8 cellular contexts compared by ENCODE assay signal in the genomic region with DNA sequence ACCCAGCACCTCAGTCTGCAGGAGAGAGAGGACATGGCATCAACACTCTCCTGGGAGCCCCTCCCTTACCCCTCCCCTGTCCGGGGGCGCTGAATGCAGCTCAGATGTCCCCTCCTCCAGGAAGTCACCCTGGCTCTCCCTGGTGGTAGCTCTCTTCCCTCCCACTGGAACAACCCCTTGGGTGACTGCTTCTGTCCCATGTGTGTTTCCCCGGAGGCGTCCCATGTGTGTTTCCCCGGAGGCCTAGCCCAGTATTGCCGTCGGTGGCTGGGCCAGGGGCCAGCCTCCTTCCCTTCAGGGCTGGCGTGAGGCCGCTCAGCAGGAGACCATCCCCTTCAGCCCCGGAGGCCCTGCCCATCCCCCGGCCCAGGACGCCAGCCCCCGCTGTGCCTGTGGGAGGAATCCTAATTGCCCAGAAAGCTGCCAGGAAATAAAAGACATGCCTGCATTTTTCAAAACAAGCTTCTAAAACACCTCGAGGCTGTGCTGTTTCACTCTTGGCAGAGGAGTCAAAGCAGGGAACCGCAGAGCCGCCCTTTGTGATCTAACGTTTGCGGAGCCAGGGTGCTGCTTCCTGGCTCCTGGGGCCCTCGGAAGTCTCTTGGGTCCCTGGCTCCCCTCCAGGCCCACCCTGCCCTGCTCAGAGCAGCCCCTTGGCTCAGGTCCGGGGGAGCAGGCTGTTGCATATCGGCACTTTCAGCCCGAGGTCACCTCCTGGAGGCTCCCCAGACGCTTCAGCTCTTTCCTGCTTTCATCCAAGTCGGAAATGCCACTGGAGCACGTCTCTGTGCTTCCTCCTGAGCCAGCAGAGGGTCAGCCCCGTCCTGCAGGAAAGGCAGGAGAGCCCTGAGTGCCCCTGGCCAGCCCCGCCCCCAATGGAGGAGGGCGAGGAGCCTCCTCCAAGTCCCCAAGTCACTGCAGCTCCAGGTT. TPM values are rescaled to one million over a fixed set of nuclear protein-coding genes. Genes with fewer than 3 reads are reported as not detected.
DNase-seq lines count a peak whose midpoint lies in the region; ATAC-seq, FAIRE-seq and TF ChIP-seq lines count a peak whose summit lies in the region.

No MANE protein-coding gene starts in this region.

- TF ChIP-seq POLR2A in A549 (IDR thresholded peaks at IDR 0.05; ENCODE audit: low read length) (no peak), esophagus muscularis mucosa (IDR thresholded peaks at IDR 0.05; ENCODE audit: low read depth) (no peak), thyroid gland (IDR thresholded peaks at IDR 0.05) (no peak)

- DNase-seq in A549 (ENCODE audit: low read depth in 1 of 2, low spot score in 1 of 2) (no peak), activated T-cell treated with anti-CD3 and anti-CD28 coated beads for 24 hours (ENCODE audit: low read depth) (peak; percentile 33), esophagus muscularis mucosa (ENCODE audit: extremely low spot score) (peak; percentile 91), mucosa of gallbladder (ENCODE audit: low spot score) (peak; percentile 46), thyroid gland (peak; percentile 81 to 87), HuH-7.5 (ENCODE audit: low spot score) (no peak)

- no peak overlapping the region for H3K4me2 ChIP-seq in A549

- H3K36me3 ChIP-seq in HEK293 (ENCODE audit: control insufficient read depth in 2 of 2, insufficient read depth in 1 of 2, low read length in 2 of 2) (no peaks in the 10 kb centered on the region), esophagus muscularis mucosa (peaks cover 0 to 3% (median 0%) of the 10 kb centered on the region in 4 donors), thyroid gland (peaks cover 0 to 2% of the 10 kb centered on the region in 2 donors)

- no peak for FAIRE-seq in A549 (lab: Jason Lieb, UNC)

- ATAC-seq in A549 (peak in 1 of 2 experiments; percentile 54; a peak in 3 of 6 replicates), HG02588 (IDR thresholded peaks at IDR 0.05; ENCODE audit: unreplicated experiment) (no peak)

- H3K9me3 ChIP-seq in A549, result peaks cover 9% of the 10 kb centered on the region; the same call in 2 of the 3 replicates
- no peaks in the 10 kb centered on the region for H3K9me3 ChIP-seq in HEK293 (ENCODE audit: control insufficient read depth, insufficient read depth, low read depth, low read length)
- peaks cover 0 to 10% (median 10%) of the 10 kb centered on the region in 4 donors for H3K9me3 ChIP-seq in esophagus muscularis mucosa
- H3K9me3 ChIP-seq in thyroid gland, result no peaks in the 10 kb centered on the region

- CTCF ChIA-PET in A549 (lab: Yijun Ruan, JAX), result interaction anchor here (0.7 to 0.9 kb wide), 2 partner anchors 27 to 68 kb away, joined by 3 read pairs; no protein-coding TSS in a partner anchor
- CTCF ChIA-PET in HEK293 (lab: Yijun Ruan, JAX), result interaction anchor here (0.6 to 1.3 kb wide), 7 partner anchors 10 to 923 kb away, joined by 3 to 6 read pairs (median 3); no protein-coding TSS in a partner anchor

- TF ChIP-seq RAD21 in A549 (conservative IDR thresholded peaks at IDR 0.05 in 1 of 2, IDR thresholded peaks at IDR 0.05 in 1 of 2), result no peak

- H3K4me1 ChIP-seq in A549 (no peaks in the 10 kb centered on the region), HEK293 (ENCODE audit: control insufficient read depth, insufficient read depth, low read length) (peaks cover 11% of the 10 kb centered on the region), esophagus muscularis mucosa (peaks cover 14 to 25% (median 19%) of the 10 kb centered on the region in 4 donors), thyroid gland (peaks cover 46 to 47% of the 10 kb centered on the region in 2 donors)

- H3K27me3 ChIP-seq in esophagus muscularis mucosa (no peaks in the 10 kb centered on the region), thyroid gland (no peaks in the 10 kb centered on the region)

- no peak overlapping the region for H3K4me3 ChIP-seq in A549
- peak overlapping the region; percentile 30 for H3K4me3 ChIP-seq in HEK293 (ENCODE audit: low read depth, low read length)
- H3K4me3 ChIP-seq in esophagus muscularis mucosa, result peak overlapping the region; percentile 41 to 52 (median 46)
- no peak overlapping the region for H3K4me3 ChIP-seq in thyroid gland (replicated peaks in 1 of 3)

- POLR2A ChIA-PET in A549 (lab: Yijun Ruan, JAX), result no interaction called here
- POLR2A ChIA-PET in HEK293 (lab: Yijun Ruan, JAX), result interaction anchor here (0.6 to 1.6 kb wide), 5 partner anchors 11 to 692 kb away, joined by 3 to 6 read pairs (median 5); a partner anchor contains a TSS

- intact Hi-C loops in esophagus muscularis mucosa (cut with DNase I), result no loop called here
- intact Hi-C loops in thyroid gland (cut with DNase I), result no loop called here

- H3K27ac ChIP-seq in A549 (no peak overlapping the region), HEK293 (ENCODE audit: extremely low read depth, low read depth, low read length) (peak overlapping the region; percentile 58), esophagus muscularis mucosa (replicated peaks in 1 of 4) (peak overlapping the region; percentile 62 to 71 (median 66)), thyroid gland (peak overlapping the region; percentile 87 to 91 (median 90))

- WGBS in A549 (ENCODE audit: missing lambda C conversion rate), result 54% methylated on average over 15 of the region's 28 CpGs
- 9% methylated on average over 18 of the region's 28 CpGs for WGBS in esophagus muscularis mucosa
- 3% methylated on average over 19 to 20 of the region's 28 CpGs for WGBS in thyroid gland, 2 donors

- no peak for TF ChIP-seq CTCF in A549 (IDR thresholded peaks at IDR 0.05)
- no peak for TF ChIP-seq CTCF in HEK293 (tag by site-specific recombination; IDR thresholded peaks at IDR 0.05)
- TF ChIP-seq CTCF in esophagus muscularis mucosa (IDR thresholded peaks at IDR 0.05), result no peak
- peak in 1 of 6 experiments; percentile 29 for TF ChIP-seq CTCF in thyroid gland (IDR thresholded peaks at IDR 0.05)

- TF ChIP-seq EP300 in A549 (IDR thresholded peaks at IDR 0.05), result no peak
- no peak for TF ChIP-seq EP300 in esophagus muscularis mucosa (IDR thresholded peaks at IDR 0.05)

TF ChIP-seq in A549, 52 proteins besides CTCF, POLR2A, EP300 and RAD21:
- TF ChIP-seq ZFP36 (IDR thresholded peaks at IDR 0.05; ENCODE audit: borderline replicate concordance, partially characterized antibody) (peak; percentile 33), SMC3 (IDR thresholded peaks at IDR 0.05) (no peak)

TF ChIP-seq in HEK293, 187 proteins besides CTCF, POLR2A, EP300 and RAD21 (continues in another document):
- TF ChIP-seq, protein P1, sequence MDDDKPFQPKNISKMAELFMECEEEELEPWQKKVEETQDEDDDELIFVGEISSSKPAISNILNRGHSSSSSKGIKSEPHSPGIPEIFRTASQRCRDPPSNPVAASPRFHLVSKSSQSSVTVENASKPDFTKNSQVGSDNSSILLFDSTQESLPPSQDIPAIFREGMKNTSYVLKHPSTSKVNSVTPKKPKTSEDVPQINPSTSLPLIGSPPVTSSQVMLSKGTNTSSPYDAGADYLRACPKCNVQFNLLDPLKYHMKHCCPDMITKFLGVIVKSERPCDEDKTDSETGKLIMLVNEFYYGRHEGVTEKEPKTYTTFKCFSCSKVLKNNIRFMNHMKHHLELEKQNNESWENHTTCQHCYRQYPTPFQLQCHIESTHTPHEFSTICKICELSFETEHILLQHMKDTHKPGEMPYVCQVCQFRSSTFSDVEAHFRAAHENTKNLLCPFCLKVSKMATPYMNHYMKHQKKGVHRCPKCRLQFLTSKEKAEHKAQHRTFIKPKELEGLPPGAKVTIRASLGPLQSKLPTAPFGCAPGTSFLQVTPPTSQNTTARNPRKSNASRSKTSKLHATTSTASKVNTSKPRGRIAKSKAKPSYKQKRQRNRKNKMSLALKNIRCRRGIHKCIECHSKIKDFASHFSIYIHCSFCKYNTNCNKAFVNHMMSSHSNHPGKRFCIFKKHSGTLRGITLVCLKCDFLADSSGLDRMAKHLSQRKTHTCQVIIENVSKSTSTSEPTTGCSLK (tag by site-specific recombination; IDR thresholded peaks at IDR 0.05), result no peak
- TF ChIP-seq SETDB1 (IDR thresholded peaks at IDR 0.05; ENCODE audit: insufficient read length, low read length) (no peak), ZNF707 (tag by site-specific recombination; IDR thresholded peaks at IDR 0.05) (no peak), ZNF174 (tag by site-specific recombination; IDR thresholded peaks at IDR 0.05) (no peak), GLIS1 (tag by site-specific recombination; IDR thresholded peaks at IDR 0.05) (peak; percentile 97), SP2 (tag by site-specific recombination; IDR thresholded peaks at IDR 0.05) (peak; percentile 45), ZNF660 (tag by site-specific recombination; IDR thresholded peaks at IDR 0.05) (no peak), ZNF768 (tag by site-specific recombination; IDR thresholded peaks at IDR 0.05) (no peak), ZNF843 (tag by site-specific recombination; IDR thresholded peaks at IDR 0.05) (0 out of 2 replicates have a peak, but pooled peaks have one; percentile 45), ZFP37 (tag by site-specific recombination; IDR thresholded peaks at IDR 0.05) (no peak), ZNF223 (tag by site-specific recombination; IDR thresholded peaks at IDR 0.05) (no peak)
- TF ChIP-seq, protein P2, sequence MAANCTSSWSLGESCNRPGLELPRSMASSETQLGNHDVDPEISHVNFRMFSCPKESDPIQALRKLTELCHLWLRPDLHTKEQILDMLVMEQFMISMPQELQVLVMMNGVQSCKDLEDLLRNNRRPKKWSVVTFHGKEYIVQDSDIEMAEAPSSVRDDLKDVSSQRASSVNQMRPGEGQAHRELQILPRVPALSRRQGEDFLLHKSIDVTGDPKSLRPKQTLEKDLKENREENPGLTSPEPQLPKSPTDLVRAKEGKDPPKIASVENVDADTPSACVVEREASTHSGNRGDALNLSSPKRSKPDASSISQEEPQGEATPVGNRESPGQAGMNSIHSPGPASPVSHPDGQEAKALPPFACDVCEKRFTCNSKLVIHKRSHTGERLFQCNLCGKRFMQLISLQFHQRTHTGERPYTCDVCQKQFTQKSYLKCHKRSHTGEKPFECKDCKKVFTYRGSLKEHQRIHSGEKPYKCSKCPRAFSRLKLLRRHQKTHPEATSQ (tag by site-specific recombination; IDR thresholded peaks at IDR 0.05), result no peak

RNA-seq across cellular contexts. Expression of a gene that starts 11.4 kb away (rescaled TPM):
- 0.21 and 0.34 TPM in 2 replicates for polyA plus RNA-seq in A549 (2011; rRNA removed)
- polyA plus RNA-seq in A549 (2012; cell fraction: cytosol; rRNA removed), result 0.50 and 0.53 TPM in 2 replicates
- polyA plus RNA-seq in A549 (2012; cell fraction: nucleus; rRNA removed), result 1.1 and 1.4 TPM in 2 replicates
- 0.13 to 0.21 TPM (median 0.15 TPM) in 3 replicates for polyA plus RNA-seq in A549 (2017; fragmentation: RNase III; extraction: RNeasy Plus Mini Kit Qiagen cat#74134 plus additional on column Dnase treatment)
- polyA minus RNA-seq in A549 (2011; rRNA and poly(A)+ RNA removed), result 0.79 and 0.92 TPM in 2 replicates
- 10 to 100 TPM in 2 of 4 donors, 1 to 10 TPM in 2; 7.3 to 14.1 (median 11.6) TPM for total RNA-seq in esophagus muscularis mucosa
- 40.9 TPM for total RNA-seq in mucosa of gallbladder
- total RNA-seq in thyroid gland, result 100 to 1,000 TPM in 1 of 4 donors, 10 to 100 TPM in 3; 47.7 to 122 (median 68.7) TPM

Comparison
In these comparisons a context has a peak if more than half of its experiments do, and no peak if none do; other contexts are left out.
1. DNase-seq: peak in activated T-cell treated with anti-CD3 and anti-CD28 coated beads for 24 hours (single experiment), esophagus muscularis mucosa (single experiment), mucosa of gallbladder (single experiment) and thyroid gland (2 of 2); none in A549 (0 of 2) and HuH-7.5 (single experiment).
2. H3K27ac ChIP-seq: peak in HEK293 (single experiment), esophagus muscularis mucosa (4 of 4) and thyroid gland (3 of 3); none in A549 (0 of 2).
3. H3K4me3 ChIP-seq: peak in HEK293 (single experiment) and esophagus muscularis mucosa (4 of 4); none in A549 (single experiment) and thyroid gland (0 of 3).